1 cellular context compared by ENCODE assay signal in the genomic region with DNA sequence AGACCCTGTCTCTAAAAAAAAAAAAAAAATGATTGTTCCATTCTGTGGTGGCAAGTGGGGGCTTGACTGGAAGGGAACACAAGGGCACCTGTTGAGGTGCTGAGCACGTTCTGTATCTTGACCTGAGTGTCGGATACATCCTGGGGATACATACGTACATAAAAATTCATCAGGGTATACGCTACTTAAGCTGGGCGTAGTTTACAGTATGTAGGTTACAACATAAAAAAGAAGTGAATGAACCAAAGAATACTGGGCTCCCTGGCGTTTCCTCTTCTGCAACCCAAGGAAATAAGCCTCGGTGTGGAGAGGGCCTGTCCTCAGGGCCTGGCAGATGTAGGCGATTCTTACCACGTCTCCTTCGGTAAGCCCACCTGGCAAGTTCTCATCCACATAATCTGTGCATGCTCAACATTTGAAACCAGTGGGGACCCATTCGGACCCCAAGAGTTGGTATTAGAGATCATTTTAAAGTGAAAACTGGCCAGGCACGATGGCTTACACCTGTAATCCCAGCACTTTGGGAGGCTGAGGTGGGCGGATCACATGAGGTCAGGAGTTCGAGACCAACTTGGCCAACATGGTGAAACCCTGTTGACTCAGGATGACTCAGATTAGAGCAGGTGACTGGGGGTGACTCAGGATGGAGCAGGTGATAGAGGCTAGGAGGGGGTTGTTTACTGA.
TF ChIP-seq lines count a peak whose summit lies in the region.

No MANE protein-coding gene starts in this region.

TF ChIP-seq in K562, 482 proteins besides CTCF, POLR2A, EP300 and RAD21 (continued from another document and continues in another):
- no peak for TF ChIP-seq GABPA (tag; conservative IDR thresholded peaks at IDR 0.05; ENCODE audit: low read depth)
- peak; percentile 88 for TF ChIP-seq EHMT2 (IDR thresholded peaks at IDR 0.05)
- peak; percentile 51; the same call in 1 of the 2 replicates for TF ChIP-seq SREBF1 (IDR thresholded peaks at IDR 0.05; ENCODE audit: borderline replicate concordance, low read depth, low read length)
- TF ChIP-seq ZNF263 (CRISPR knock-in tag; IDR thresholded peaks at IDR 0.05; ENCODE audit: borderline replicate concordance), result peak; percentile 86
- TF ChIP-seq GATA2 (CRISPR knock-in tag; IDR thresholded peaks at IDR 0.05), result no peak
- TF ChIP-seq CHD4 (IDR thresholded peaks at IDR 0.05; ENCODE audit: insufficient read depth, insufficient replicate concordance, low read depth, low read length, poor library complexity, severe bottlenecking), result no peak
- TF ChIP-seq SAP30 (IDR thresholded peaks at IDR 0.05; ENCODE audit: borderline replicate concordance, insufficient read depth, low read depth, low read length, poor library complexity, severe bottlenecking), result no peak
- TF ChIP-seq ATF1 (CRISPR knock-in tag; IDR thresholded peaks at IDR 0.05), result no peak
- TF ChIP-seq ATF1 (tag; IDR thresholded peaks at IDR 0.05), result no peak
- no peak for TF ChIP-seq PURB (CRISPR knock-in tag; IDR thresholded peaks at IDR 0.05; ENCODE audit: low read depth)
- no peak for TF ChIP-seq BRD4 (IDR thresholded peaks at IDR 0.05)
- peak; percentile 74 for TF ChIP-seq EP400 (IDR thresholded peaks at IDR 0.05)
- TF ChIP-seq, protein P1, sequence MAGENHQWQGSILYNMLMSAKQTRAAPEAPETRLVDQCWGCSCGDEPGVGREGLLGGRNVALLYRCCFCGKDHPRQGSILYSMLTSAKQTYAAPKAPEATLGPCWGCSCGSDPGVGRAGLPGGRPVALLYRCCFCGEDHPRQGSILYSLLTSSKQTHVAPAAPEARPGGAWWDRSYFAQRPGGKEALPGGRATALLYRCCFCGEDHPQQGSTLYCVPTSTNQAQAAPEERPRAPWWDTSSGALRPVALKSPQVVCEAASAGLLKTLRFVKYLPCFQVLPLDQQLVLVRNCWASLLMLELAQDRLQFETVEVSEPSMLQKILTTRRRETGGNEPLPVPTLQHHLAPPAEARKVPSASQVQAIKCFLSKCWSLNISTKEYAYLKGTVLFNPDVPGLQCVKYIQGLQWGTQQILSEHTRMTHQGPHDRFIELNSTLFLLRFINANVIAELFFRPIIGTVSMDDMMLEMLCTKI (IDR thresholded peaks at IDR 0.05; ENCODE audit: partially characterized antibody), result no peak
- TF ChIP-seq SRSF3 (IDR thresholded peaks at IDR 0.05; ENCODE audit: insufficient read depth, low read length), result no peak
- TF ChIP-seq, protein P2, sequence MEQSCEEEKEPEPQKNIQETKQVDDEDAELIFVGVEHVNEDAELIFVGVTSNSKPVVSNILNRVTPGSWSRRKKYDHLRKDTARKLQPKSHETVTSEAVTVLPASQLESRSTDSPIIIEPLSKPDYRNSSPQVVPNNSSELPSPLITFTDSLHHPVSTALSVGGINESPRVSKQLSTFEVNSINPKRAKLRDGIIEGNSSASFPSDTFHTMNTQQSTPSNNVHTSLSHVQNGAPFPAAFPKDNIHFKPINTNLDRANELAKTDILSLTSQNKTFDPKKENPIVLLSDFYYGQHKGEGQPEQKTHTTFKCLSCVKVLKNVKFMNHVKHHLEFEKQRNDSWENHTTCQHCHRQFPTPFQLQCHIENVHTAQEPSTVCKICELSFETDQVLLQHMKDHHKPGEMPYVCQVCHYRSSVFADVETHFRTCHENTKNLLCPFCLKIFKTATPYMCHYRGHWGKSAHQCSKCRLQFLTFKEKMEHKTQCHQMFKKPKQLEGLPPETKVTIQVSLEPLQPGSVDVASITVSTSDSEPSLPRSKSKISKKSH (CRISPR knock-in tag; IDR thresholded peaks at IDR 0.05), result no peak
- TF ChIP-seq PHF20 (IDR thresholded peaks at IDR 0.05; ENCODE audit: partially characterized antibody), result no peak
- TF ChIP-seq ZNF140 (CRISPR knock-in tag; IDR thresholded peaks at IDR 0.05), result no peak
- TF ChIP-seq CSDE1 (IDR thresholded peaks at IDR 0.05), result no peak
- TF ChIP-seq RBM39 (optimal IDR thresholded peaks at IDR 0.05; ENCODE audit: low read depth, low read length), result no peak
- no peak for TF ChIP-seq THRB (CRISPR knock-in tag; conservative IDR thresholded peaks at IDR 0.05)
- TF ChIP-seq KAT2B (IDR thresholded peaks at IDR 0.05; ENCODE audit: low read depth, low read length), result no peak
- no peak for TF ChIP-seq KLF16 (IDR thresholded peaks at IDR 0.05)
- TF ChIP-seq TCF15 (CRISPR knock-in tag; IDR thresholded peaks at IDR 0.05), result no peak; the same call in 1 of the 2 replicates
- no peak for TF ChIP-seq E2F8 (IDR thresholded peaks at IDR 0.05; ENCODE audit: low read depth, partially characterized antibody)
- no peak for TF ChIP-seq GATAD2B (IDR thresholded peaks at IDR 0.05; ENCODE audit: borderline replicate concordance)
- no peak for TF ChIP-seq SNAPC5 (CRISPR knock-in tag; IDR thresholded peaks at IDR 0.05)
- no peak for TF ChIP-seq EZH2 (IDR thresholded peaks at IDR 0.05; ENCODE audit: borderline replicate concordance, low read depth, low read length)
- TF ChIP-seq CHD2 (IDR thresholded peaks at IDR 0.05; ENCODE audit: low read depth, low read length), result no peak
- TF ChIP-seq CBFA2T2 (conservative IDR thresholded peaks at IDR 0.05), result peak; percentile 79
- no peak for TF ChIP-seq DMBX1 (CRISPR knock-in tag; IDR thresholded peaks at IDR 0.05; ENCODE audit: borderline replicate concordance)
- TF ChIP-seq HDAC8 (tag; IDR thresholded peaks at IDR 0.05), result no peak
- peak; percentile 60 for TF ChIP-seq MTA2 (IDR thresholded peaks at IDR 0.05; ENCODE audit: low read depth)
- TF ChIP-seq POLR2H (tag; IDR thresholded peaks at IDR 0.05; ENCODE audit: low read depth), result no peak
- no peak for TF ChIP-seq STAT5A (IDR thresholded peaks at IDR 0.05; ENCODE audit: borderline replicate concordance, low read length)
- no peak for TF ChIP-seq HMGXB4 (CRISPR knock-in tag; IDR thresholded peaks at IDR 0.05)
- no peak; a peak in 1 of 4 replicates for TF ChIP-seq MNT (conservative IDR thresholded peaks at IDR 0.05)
- peak in 1 of 3 experiments; percentile 12; a peak in 1 of 6 replicates for TF ChIP-seq ZBTB11 (CRISPR knock-in tag; IDR thresholded peaks at IDR 0.05)
- TF ChIP-seq HSF4 (CRISPR knock-in tag; IDR thresholded peaks at IDR 0.05; ENCODE audit: borderline replicate concordance), result no peak
- no peak for TF ChIP-seq ZNF76 (CRISPR knock-in tag; IDR thresholded peaks at IDR 0.05; ENCODE audit: borderline replicate concordance)
- no peak for TF ChIP-seq MIER1 (IDR thresholded peaks at IDR 0.05; ENCODE audit: low read depth)
- 0 out of 2 replicates have a peak, but pooled peaks have one; percentile 25 for TF ChIP-seq PML (IDR thresholded peaks at IDR 0.05; ENCODE audit: low read length)
- peak; percentile 85 for TF ChIP-seq ATF7 (IDR thresholded peaks at IDR 0.05)
- no peak for TF ChIP-seq XRCC4 (IDR thresholded peaks at IDR 0.05; ENCODE audit: extremely low read depth, insufficient read depth, insufficient read length)
- no peak for TF ChIP-seq E4F1 (CRISPR knock-in tag; IDR thresholded peaks at IDR 0.05; ENCODE audit: borderline replicate concordance)
- no peak for TF ChIP-seq YBX1 (IDR thresholded peaks at IDR 0.05)
- no peak; the same call in 1 of the 2 replicates for TF ChIP-seq ZNF668 (CRISPR knock-in tag; IDR thresholded peaks at IDR 0.05)
- TF ChIP-seq PHB (CRISPR knock-in tag; IDR thresholded peaks at IDR 0.05), result no peak
- peak; percentile 82 for TF ChIP-seq SOX6 (IDR thresholded peaks at IDR 0.05)
- no peak for TF ChIP-seq ZNF780A (CRISPR knock-in tag; IDR thresholded peaks at IDR 0.05)
- TF ChIP-seq RB1 (IDR thresholded peaks at IDR 0.05; ENCODE audit: low read depth), result no peak
